Comparison of ENCODE assay signal across 20 cellular contexts in genomic region chr1:231274119-231274825, GRCh38. TPM values are rescaled to one million over a fixed set of nuclear protein-coding genes. Genes with fewer than 3 reads are reported as not detected.
DNase-seq lines count a peak whose midpoint lies in the region; ATAC-seq and TF ChIP-seq lines count a peak whose summit lies in the region.
"Had no signal": no experiment of that assay in that cellular context is flagged by ENCODE, and none has a peak within 500 bp of the region (broad histone marks: within the 10 kb centered on the region; RNA-seq: fewer than 3 reads in every experiment).

No MANE protein-coding gene starts in this region.

- peaks cover 96% of the 10 kb centered on the region for H3K36me3 Mint-ChIP-seq in activated T-cell treated with anti-CD3 and anti-CD28 coated beads, Interleukin-2, amount 50 U/mL, for 24 hours (ENCODE audit: low read depth)
- H3K36me3 Mint-ChIP-seq in T-helper 2 cell treated with Interferon-gamma antibody and Interleukin-4, amounts not matched to agents 5 μg/mL and 100 μg/mL, for 36 hours (ENCODE audit: low read depth): peaks cover 61% of the 10 kb centered on the region

- no peak for TF ChIP-seq CTCF in astrocyte of the spinal cord (IDR thresholded peaks at IDR 0.05; ENCODE audit: low read depth, low read length)

- no peak overlapping the region for H3K4me3 Mint-ChIP-seq in activated T-cell treated with anti-CD3 and anti-CD28 coated beads, Interleukin-2, amount 50 U/mL, for 24 hours
- H3K4me3 Mint-ChIP-seq in T-helper 2 cell treated with Interferon-gamma antibody and Interleukin-4, amounts not matched to agents 5 μg/mL and 100 μg/mL, for 36 hours: no peak overlapping the region

- H3K4me1 Mint-ChIP-seq in activated T-cell treated with anti-CD3 and anti-CD28 coated beads, Interleukin-2, amount 50 U/mL, for 24 hours (ENCODE audit: low read depth): peaks cover 31% of the 10 kb centered on the region
- H3K4me1 Mint-ChIP-seq in T-helper 2 cell treated with Interferon-gamma antibody and Interleukin-4, amounts not matched to agents 5 μg/mL and 100 μg/mL, for 36 hours (ENCODE audit: low read depth): peaks cover 31% of the 10 kb centered on the region

- in situ Hi-C loops in astrocyte of the spinal cord (cut with HindIII; ENCODE audit: low sequenced_read_pairs): no loop called here

- peak overlapping the region; percentile 85 for H3K27ac Mint-ChIP-seq in activated T-cell treated with anti-CD3 and anti-CD28 coated beads, Interleukin-2, amount 50 U/mL, for 24 hours
- peak overlapping the region; percentile 68 for H3K27ac Mint-ChIP-seq in T-helper 2 cell treated with Interferon-gamma antibody and Interleukin-4, amounts not matched to agents 5 μg/mL and 100 μg/mL, for 36 hours

- DNase-seq in activated T-cell treated with anti-CD3 and anti-CD28 coated beads, Interleukin-2, amount 50 U/mL, for 24 hours: no peak
- no peak for DNase-seq in activated T-cell treated with anti-CD3 and anti-CD28 coated beads for 4 hours
- DNase-seq in T-helper 2 cell treated with Interferon-gamma antibody and Interleukin-4, amounts not matched to agents 5 μg/mL and 100 μg/mL, for 36 hours (ENCODE audit: low spot score): peak; percentile 81
- DNase-seq in astrocyte of the spinal cord (ENCODE audit: low read depth, low spot score): peak; percentile 57
- DNase-seq in stimulated activated CD4-positive, alpha-beta T cell treated with anti-CD3 and anti-CD28 coated beads, Interleukin-4, amount 100 ng/mL, for 24 hours: peak; percentile 4
- DNase-seq in HCEC 1CT: no peak
- DNase-seq in occipital lobe (lab: John Stamatoyannopoulos, UW): no peak
- DNase-seq: adrenal gland; central memory CD4-positive, alpha-beta T cell; effector CD4-positive, alpha-beta T cell; Kasumi-1; left colon; NCI-H2171 treated with DMSO at 0.1 percent for 48 hours; NCI-H82; ovary; substantia nigra had no signal

- no peaks in the 10 kb centered on the region for H3K27me3 Mint-ChIP-seq in activated T-cell treated with anti-CD3 and anti-CD28 coated beads, Interleukin-2, amount 50 U/mL, for 24 hours
- H3K27me3 Mint-ChIP-seq in T-helper 2 cell treated with Interferon-gamma antibody and Interleukin-4, amounts not matched to agents 5 μg/mL and 100 μg/mL, for 36 hours (ENCODE audit: low read depth): no peaks in the 10 kb centered on the region

- no peak for ATAC-seq in HG03196 (IDR thresholded peaks at IDR 0.05; ENCODE audit: unreplicated experiment)
- ATAC-seq: GM12878, left colon, Panc1 had no signal

- no peaks in the 10 kb centered on the region for H3K9me3 Mint-ChIP-seq in activated T-cell treated with anti-CD3 and anti-CD28 coated beads, Interleukin-2, amount 50 U/mL, for 24 hours
- no peaks in the 10 kb centered on the region for H3K9me3 Mint-ChIP-seq in T-helper 2 cell treated with Interferon-gamma antibody and Interleukin-4, amounts not matched to agents 5 μg/mL and 100 μg/mL, for 36 hours

- H3K4me3 ChIP-seq in astrocyte of the spinal cord (ENCODE audit: low read depth, low read length): no peak overlapping the region
- H3K4me3 ChIP-seq: adrenal gland, GM12878, ovary, SK-N-MC had no signal

RNA-seq across cellular contexts. Expression of gene GNPAT, which starts 33.3 kb away (rescaled TPM):
- 57.1 TPM for total RNA-seq in occipital lobe

Comparison
In these comparisons a context has a peak if more than half of its experiments do, and no peak if none do; other contexts are left out.
1. DNase-seq: peak in T-helper 2 cell treated with Interferon-gamma antibody and Interleukin-4, amounts not matched to agents 5 μg/mL and 100 μg/mL, for 36 hours (single experiment), astrocyte of the spinal cord (single experiment) and stimulated activated CD4-positive, alpha-beta T cell treated with anti-CD3 and anti-CD28 coated beads, Interleukin-4, amount 100 ng/mL, for 24 hours (single experiment); none in activated T-cell treated with anti-CD3 and anti-CD28 coated beads, Interleukin-2, amount 50 U/mL, for 24 hours (single experiment), activated T-cell treated with anti-CD3 and anti-CD28 coated beads for 4 hours (single experiment), HCEC 1CT (single experiment) and occipital lobe (single experiment).